ENCODE assay signal across 1 cellular context in the genomic region with DNA sequence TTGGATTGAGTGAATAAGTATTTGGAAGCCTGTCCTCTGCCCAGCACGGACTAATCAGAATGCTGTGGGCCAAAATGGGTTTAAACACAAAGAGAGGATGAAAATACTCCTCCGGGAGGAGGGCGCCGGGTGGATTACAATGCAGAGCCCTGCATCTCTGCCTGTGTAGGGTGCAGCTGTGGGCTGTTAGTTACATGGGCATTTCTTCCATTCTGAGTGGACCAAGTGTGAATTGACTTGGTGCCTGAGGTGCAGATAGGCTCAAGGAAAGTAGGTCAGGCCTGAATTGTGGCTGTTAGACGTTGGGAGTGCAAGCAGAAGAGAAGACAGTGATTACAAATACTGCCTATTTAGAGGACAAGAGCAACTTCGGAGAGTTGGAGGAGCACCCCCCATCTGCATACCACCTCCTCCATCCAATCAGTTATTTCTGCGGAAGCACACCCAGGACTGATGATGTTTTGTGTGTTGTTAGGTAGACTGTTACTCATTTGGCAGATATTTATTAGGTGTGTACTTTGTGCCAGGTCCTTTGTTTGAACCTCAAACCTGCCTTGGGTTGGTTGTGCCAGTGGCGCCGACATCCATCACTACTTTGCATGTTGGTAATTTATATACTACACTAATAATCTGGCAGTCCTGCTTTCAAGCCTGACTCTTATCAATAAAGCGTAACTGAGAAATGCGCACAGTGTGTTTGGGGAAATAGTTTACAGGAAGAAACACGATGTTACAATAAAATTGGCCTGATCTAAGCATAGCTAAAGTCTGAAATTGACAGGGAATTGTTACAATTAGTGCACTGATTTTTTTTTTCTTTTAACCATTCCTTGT.
TF ChIP-seq lines count a peak whose summit lies in the region.

No MANE protein-coding gene starts in this region.

TF ChIP-seq in GM23338, 12 proteins besides CTCF, POLR2A, EP300 and RAD21 (continued from another document):
- no peak for TF ChIP-seq ZNF462 (CRISPR knock-in tag; IDR thresholded peaks at IDR 0.05)
- no peak for TF ChIP-seq ZNF114 (CRISPR knock-in tag; IDR thresholded peaks at IDR 0.05)
- TF ChIP-seq ETS1 (IDR thresholded peaks at IDR 0.05): no peak
- no peak for TF ChIP-seq ZNF331 (CRISPR knock-in tag; IDR thresholded peaks at IDR 0.05; ENCODE audit: low read depth)
- TF ChIP-seq, protein P1, sequence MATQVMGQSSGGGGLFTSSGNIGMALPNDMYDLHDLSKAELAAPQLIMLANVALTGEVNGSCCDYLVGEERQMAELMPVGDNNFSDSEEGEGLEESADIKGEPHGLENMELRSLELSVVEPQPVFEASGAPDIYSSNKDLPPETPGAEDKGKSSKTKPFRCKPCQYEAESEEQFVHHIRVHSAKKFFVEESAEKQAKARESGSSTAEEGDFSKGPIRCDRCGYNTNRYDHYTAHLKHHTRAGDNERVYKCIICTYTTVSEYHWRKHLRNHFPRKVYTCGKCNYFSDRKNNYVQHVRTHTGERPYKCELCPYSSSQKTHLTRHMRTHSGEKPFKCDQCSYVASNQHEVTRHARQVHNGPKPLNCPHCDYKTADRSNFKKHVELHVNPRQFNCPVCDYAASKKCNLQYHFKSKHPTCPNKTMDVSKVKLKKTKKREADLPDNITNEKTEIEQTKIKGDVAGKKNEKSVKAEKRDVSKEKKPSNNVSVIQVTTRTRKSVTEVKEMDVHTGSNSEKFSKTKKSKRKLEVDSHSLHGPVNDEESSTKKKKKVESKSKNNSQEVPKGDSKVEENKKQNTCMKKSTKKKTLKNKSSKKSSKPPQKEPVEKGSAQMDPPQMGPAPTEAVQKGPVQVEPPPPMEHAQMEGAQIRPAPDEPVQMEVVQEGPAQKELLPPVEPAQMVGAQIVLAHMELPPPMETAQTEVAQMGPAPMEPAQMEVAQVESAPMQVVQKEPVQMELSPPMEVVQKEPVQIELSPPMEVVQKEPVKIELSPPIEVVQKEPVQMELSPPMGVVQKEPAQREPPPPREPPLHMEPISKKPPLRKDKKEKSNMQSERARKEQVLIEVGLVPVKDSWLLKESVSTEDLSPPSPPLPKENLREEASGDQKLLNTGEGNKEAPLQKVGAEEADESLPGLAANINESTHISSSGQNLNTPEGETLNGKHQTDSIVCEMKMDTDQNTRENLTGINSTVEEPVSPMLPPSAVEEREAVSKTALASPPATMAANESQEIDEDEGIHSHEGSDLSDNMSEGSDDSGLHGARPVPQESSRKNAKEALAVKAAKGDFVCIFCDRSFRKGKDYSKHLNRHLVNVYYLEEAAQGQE (IDR thresholded peaks at IDR 0.05; ENCODE audit: unreplicated experiment): no peak
- TF ChIP-seq POLR2AphosphoS5 (IDR thresholded peaks at IDR 0.05; ENCODE audit: low read depth): no peak
- TF ChIP-seq EZH2phosphoT487 (IDR thresholded peaks at IDR 0.05; ENCODE audit: unreplicated experiment): no peak
- TF ChIP-seq EZH2 (IDR thresholded peaks at IDR 0.05; ENCODE audit: low read depth, unreplicated experiment): no peak
